Comparison of ENCODE assay signal across 2 cellular contexts in genomic region chr19:52694281-52694680, GRCh38.
TF ChIP-seq lines count a peak whose summit lies in the region.

No MANE protein-coding gene starts in this region.

TF ChIP-seq in SK-N-SH, 30 proteins besides CTCF, POLR2A, EP300 and RAD21:
- TF ChIP-seq GATA2 (CRISPR knock-in tag; IDR thresholded peaks at IDR 0.05): peak; percentile 17; the same call in 1 of the 2 replicates

TF ChIP-seq in GM12878, 131 proteins besides CTCF, POLR2A, EP300 and RAD21:
- TF ChIP-seq MTA2 (IDR thresholded peaks at IDR 0.05; ENCODE audit: low read depth): peak; percentile 39; the same call in 1 of the 2 replicates
- TF ChIP-seq IKZF2 (IDR thresholded peaks at IDR 0.05): peak in 1 of 2 experiments; percentile 40; a peak in 1 of 4 replicates
- TF ChIP-seq IKZF1 (conservative IDR thresholded peaks at IDR 0.05): 0 out of 2 replicates have a peak, but pooled peaks have one; percentile 16
- peak; percentile 44; the same call in 1 of the 2 replicates for TF ChIP-seq SPI1 (IDR thresholded peaks at IDR 0.05; ENCODE audit: borderline replicate concordance, insufficient read depth, low read depth, low read length)
TF ChIP-seq in GM12878: peak in this region for 4; not testable (repeated sequence) for 127.
